ENCODE assay signal across 21 cellular contexts in the genomic region with DNA sequence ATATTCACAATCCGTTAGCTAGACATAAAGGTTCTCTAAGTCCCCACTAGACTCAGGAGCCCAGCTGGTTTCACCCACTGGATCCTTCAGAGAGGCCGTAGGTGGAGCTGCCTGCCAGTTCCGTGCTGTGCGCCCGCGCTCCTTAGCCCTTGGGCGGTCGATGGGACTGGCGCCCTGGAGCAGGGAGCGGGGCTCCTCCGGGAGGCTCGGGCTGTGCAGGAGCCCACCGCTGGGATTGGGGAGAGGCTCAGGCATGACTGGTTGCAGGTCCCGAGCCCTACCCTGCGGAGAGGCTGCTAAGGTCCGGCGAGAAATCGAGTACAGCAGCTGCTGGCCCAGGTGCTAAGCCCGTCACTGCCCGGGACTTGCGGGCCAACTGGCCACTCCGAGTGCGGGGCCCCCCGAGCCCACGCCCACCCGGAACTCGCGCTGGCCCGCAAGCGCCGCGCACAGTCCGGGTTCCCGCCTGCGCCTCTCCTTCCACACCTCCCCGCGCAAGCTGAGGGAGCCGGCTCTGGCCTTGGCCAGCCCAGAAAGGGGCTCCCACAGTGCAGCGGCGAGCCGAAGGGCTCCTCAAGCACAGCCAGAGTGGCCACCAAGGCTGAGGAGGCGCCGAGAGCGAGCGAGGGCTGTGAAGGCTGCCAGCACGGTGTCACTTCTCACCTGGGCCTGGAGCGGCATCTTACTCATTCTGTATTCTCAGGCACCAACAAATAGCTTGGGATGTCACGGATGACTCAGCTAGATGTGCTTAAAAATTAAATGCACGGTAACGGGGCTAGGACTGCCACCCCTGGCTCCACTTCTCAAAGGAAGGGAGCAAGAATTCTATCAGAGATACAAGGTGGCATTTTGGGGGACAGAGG. TPM values are rescaled to one million over a fixed set of nuclear protein-coding genes. Genes with fewer than 3 reads are reported as not detected.
DNase-seq lines count a peak whose midpoint lies in the region; ATAC-seq and TF ChIP-seq lines count a peak whose summit lies in the region.
"Had no signal": no experiment of that assay in that cellular context is flagged by ENCODE, and none has a peak within 500 bp of the region (broad histone marks: within the 10 kb centered on the region; RNA-seq: fewer than 3 reads in every experiment).

No MANE protein-coding gene starts in this region.

- H3K4me3 ChIP-seq in fibroblast of mammary gland (ENCODE audit: control insufficient read depth, low read depth, low read length) (no peak overlapping the region), vagina (no peak overlapping the region), tibial nerve (no peak overlapping the region)
- H3K4me3 ChIP-seq in effector memory CD4-positive, alpha-beta T cell (ENCODE audit: insufficient read depth, low read depth, low read length, poor library complexity, severe bottlenecking) = no peak overlapping the region
- H3K4me3 ChIP-seq: gastrocnemius medialis, ovary, sigmoid colon had no signal

- no peak for TF ChIP-seq EP300 in tibial nerve (IDR thresholded peaks at IDR 0.05)

- no peaks in the 10 kb centered on the region for H3K36me3 Mint-ChIP-seq in natural killer cell treated with Interleukin-12 subunit alpha and Interleukin-12 subunit beta and Interleukin-15 and Interleukin-18, amount 100 ng/mL, for 72 hours
- no peaks in the 10 kb centered on the region for H3K36me3 Mint-ChIP-seq in natural killer cell
- no peaks in the 10 kb centered on the region for H3K36me3 Mint-ChIP-seq in activated CD4-positive, alpha-beta memory T cell treated with anti-CD3 and anti-CD28 coated beads for 36 hours
- H3K36me3 Mint-ChIP-seq in Calu3 (ENCODE audit: insufficient read depth, unreplicated experiment) = no peaks in the 10 kb centered on the region
- H3K36me3 Mint-ChIP-seq: brain had no signal

- H3K27me3 ChIP-seq in vagina (no peaks in the 10 kb centered on the region), tibial nerve (no peaks in the 10 kb centered on the region)
- no peaks in the 10 kb centered on the region for H3K27me3 ChIP-seq in effector memory CD4-positive, alpha-beta T cell (replicated peaks; ENCODE audit: control insufficient read depth, insufficient read depth, low read length, poor library complexity, severe bottlenecking)
- H3K27me3 ChIP-seq: gastrocnemius medialis, ovary, sigmoid colon had no signal

- TF ChIP-seq CTCF in natural killer cell (IDR thresholded peaks at IDR 0.05) (no peak), fibroblast of mammary gland (conservative IDR thresholded peaks at IDR 0.05; ENCODE audit: control insufficient read depth, insufficient read depth, low read depth, low read length) (no peak), vagina (IDR thresholded peaks at IDR 0.05) (no peak), tibial nerve (IDR thresholded peaks at IDR 0.05) (no peak), Calu3 (IDR thresholded peaks at IDR 0.05; ENCODE audit: unreplicated experiment) (no peak)

- no peaks in the 10 kb centered on the region for H3K9me3 Mint-ChIP-seq in natural killer cell treated with Interleukin-12 subunit alpha and Interleukin-12 subunit beta and Interleukin-15 and Interleukin-18, amount 100 ng/mL, for 72 hours
- no peaks in the 10 kb centered on the region for H3K9me3 Mint-ChIP-seq in natural killer cell
- no peaks in the 10 kb centered on the region for H3K9me3 Mint-ChIP-seq in activated CD4-positive, alpha-beta memory T cell treated with anti-CD3 and anti-CD28 coated beads for 36 hours
- H3K9me3 Mint-ChIP-seq in Calu3 (ENCODE audit: low read depth, unreplicated experiment) = no peaks in the 10 kb centered on the region
- H3K9me3 Mint-ChIP-seq: brain; dendritic cell treated with granulocyte-macrophage colony-stimulating factor and Interleukin-4, amounts not matched to agents 40 ng/mL and 50 ng/mL, for 4 days had no signal

- peak overlapping the region; percentile 39 to 76 for H3K27ac Mint-ChIP-seq in natural killer cell treated with Interleukin-12 subunit alpha and Interleukin-12 subunit beta and Interleukin-15 and Interleukin-18, amount 100 ng/mL, for 72 hours
- H3K27ac Mint-ChIP-seq in natural killer cell (no peak overlapping the region), Calu3 (ENCODE audit: unreplicated experiment) (no peak overlapping the region)
- peak overlapping the region; percentile 86 for H3K27ac Mint-ChIP-seq in activated CD4-positive, alpha-beta memory T cell treated with anti-CD3 and anti-CD28 coated beads for 36 hours
- H3K27ac Mint-ChIP-seq: brain; dendritic cell treated with granulocyte-macrophage colony-stimulating factor and Interleukin-4, amounts not matched to agents 40 ng/mL and 50 ng/mL, for 4 days had no signal

- 97 to 98% methylated on average over 38 to 50 of the region's 50 CpGs for WGBS in tibial nerve, 2 donors

- peak overlapping the region; percentile 70 for H3K4me3 Mint-ChIP-seq in natural killer cell treated with Interleukin-12 subunit alpha and Interleukin-12 subunit beta and Interleukin-15 and Interleukin-18, amount 100 ng/mL, for 72 hours
- H3K4me3 Mint-ChIP-seq in natural killer cell (no peak overlapping the region), Calu3 (ENCODE audit: low read depth, unreplicated experiment) (no peak overlapping the region)
- no peak overlapping the region for H3K4me3 Mint-ChIP-seq in activated CD4-positive, alpha-beta memory T cell treated with anti-CD3 and anti-CD28 coated beads for 36 hours
- H3K4me3 Mint-ChIP-seq: brain; dendritic cell treated with granulocyte-macrophage colony-stimulating factor and Interleukin-4, amounts not matched to agents 40 ng/mL and 50 ng/mL, for 4 days had no signal

- H3K9me3 ChIP-seq in vagina = no peaks in the 10 kb centered on the region
- no peaks in the 10 kb centered on the region for H3K9me3 ChIP-seq in tibial nerve
- H3K9me3 ChIP-seq in effector memory CD4-positive, alpha-beta T cell (ENCODE audit: control insufficient read depth, low read length) = no peaks in the 10 kb centered on the region
- H3K9me3 ChIP-seq: gastrocnemius medialis, ovary, sigmoid colon had no signal

- no peaks in the 10 kb centered on the region for H3K27me3 Mint-ChIP-seq in natural killer cell treated with Interleukin-12 subunit alpha and Interleukin-12 subunit beta and Interleukin-15 and Interleukin-18, amount 100 ng/mL, for 72 hours
- H3K27me3 Mint-ChIP-seq in natural killer cell (ENCODE audit: low read depth in 2 of 2) (no peaks in the 10 kb centered on the region), Calu3 (ENCODE audit: unreplicated experiment) (peaks cover 19% of the 10 kb centered on the region)
- H3K27me3 Mint-ChIP-seq in activated CD4-positive, alpha-beta memory T cell treated with anti-CD3 and anti-CD28 coated beads for 36 hours = no peaks in the 10 kb centered on the region

- H3K4me1 ChIP-seq in vagina (no peaks in the 10 kb centered on the region), tibial nerve (no peaks in the 10 kb centered on the region)
- peaks cover 5% of the 10 kb centered on the region for H3K4me1 ChIP-seq in effector memory CD4-positive, alpha-beta T cell (ENCODE audit: control insufficient read depth, insufficient read depth, low read length, poor library complexity, severe bottlenecking)
- H3K4me1 ChIP-seq: gastrocnemius medialis, sigmoid colon had no signal

- no peak for DNase-seq in natural killer cell treated with Interleukin-12 subunit alpha and Interleukin-12 subunit beta and Interleukin-15 and Interleukin-18, amount 100 ng/mL, for 72 hours (ENCODE audit: low spot score)
- DNase-seq in natural killer cell (no peak), fibroblast of mammary gland (ENCODE audit: low read depth) (peak; percentile 70), vagina (ENCODE audit: extremely low spot score in 2 of 2) (peak in 1 of 2 donors; percentile 34), tibial nerve (ENCODE audit: low spot score in 2 of 2) (no peak), Calu3 (no peak)
- DNase-seq in activated CD4-positive, alpha-beta memory T cell treated with anti-CD3 and anti-CD28 coated beads for 36 hours = no peak
- no peak for DNase-seq in effector memory CD4-positive, alpha-beta T cell
- DNase-seq: activated effector memory CD4-positive, alpha-beta T cell treated with anti-CD3 and anti-CD28 coated beads, Interleukin-2, amount 50 U/mL, for 16 hours; AML-193; gastrocnemius medialis; left ventricle myocardium superior; NCI-H1048; NCI-H2081 treated with DMSO at 0.1 percent for 48 hours; NCI-H526; ovary; SIG-M5; sigmoid colon had no signal

- intact Hi-C loops in natural killer cell (cut with micrococcal nuclease) (no loop called here), vagina (cut with DNase I) (no loop called here), Calu3 (cut with micrococcal nuclease; ENCODE audit: unreplicated experiment) (no loop called here)
- intact Hi-C loops in activated CD4-positive, alpha-beta memory T cell treated with anti-CD3 and anti-CD28 coated beads for 36 hours (cut with micrococcal nuclease) = no loop called here

- POLR2A ChIA-PET in activated CD4-positive, alpha-beta memory T cell treated with anti-CD3 and anti-CD28 coated beads for 36 hours (lab: Charles Lee) = interaction anchor here (0.9 to 4.1 kb wide), 9 partner anchors 10 to 113 kb away, joined by 3 to 51 read pairs (median 5); partner anchors contain the start of gene IRF4

- peak overlapping the region; percentile 69 for H3K27ac ChIP-seq in vagina
- no peak overlapping the region for H3K27ac ChIP-seq in tibial nerve
- H3K27ac ChIP-seq in effector memory CD4-positive, alpha-beta T cell (ENCODE audit: insufficient read depth, low read length, poor library complexity, severe bottlenecking) = no peak overlapping the region
- H3K27ac ChIP-seq: epithelial cell of prostate, gastrocnemius medialis, ovary, sigmoid colon had no signal

- H3K36me3 ChIP-seq in vagina = no peaks in the 10 kb centered on the region
- no peaks in the 10 kb centered on the region for H3K36me3 ChIP-seq in tibial nerve
- H3K36me3 ChIP-seq in effector memory CD4-positive, alpha-beta T cell (ENCODE audit: control insufficient read depth, insufficient read depth, low read length) = no peaks in the 10 kb centered on the region
- H3K36me3 ChIP-seq: gastrocnemius medialis, ovary, sigmoid colon had no signal

- no TSS peak for BruUV-seq in Calu3 (replicated peaks; lab: Mats Ljungman, UMichigan)

- no peak for TF ChIP-seq POLR2A in vagina (IDR thresholded peaks at IDR 0.05)
- no peak for TF ChIP-seq POLR2A in tibial nerve (IDR thresholded peaks at IDR 0.05)

- CTCF ChIA-PET in activated CD4-positive, alpha-beta memory T cell treated with anti-CD3 and anti-CD28 coated beads for 36 hours (lab: Charles Lee) = interaction anchor here (0.6 to 1.4 kb wide), 6 partner anchors 8 to 46 kb away, joined by 3 to 6 read pairs (median 4); no protein-coding TSS in a partner anchor
- CTCF ChIA-PET in Calu3 (lab: Charles Lee) = no interaction called here

- ATAC-seq in natural killer cell treated with Interleukin-12 subunit alpha and Interleukin-12 subunit beta and Interleukin-15 and Interleukin-18, amount 100 ng/mL, for 72 hours = no peak
- no peak for ATAC-seq in natural killer cell
- ATAC-seq: gastrocnemius medialis had no signal

- peaks cover 30 to 42% of the 10 kb centered on the region in 2 donors for H3K4me1 Mint-ChIP-seq in natural killer cell treated with Interleukin-12 subunit alpha and Interleukin-12 subunit beta and Interleukin-15 and Interleukin-18, amount 100 ng/mL, for 72 hours (ENCODE audit: low read depth in 2 of 2)
- H3K4me1 Mint-ChIP-seq in natural killer cell (peaks cover 27 to 29% of the 10 kb centered on the region in 2 donors), Calu3 (ENCODE audit: low read depth, unreplicated experiment) (peaks cover 13% of the 10 kb centered on the region)
- peaks cover 50% of the 10 kb centered on the region for H3K4me1 Mint-ChIP-seq in activated CD4-positive, alpha-beta memory T cell treated with anti-CD3 and anti-CD28 coated beads for 36 hours (ENCODE audit: low read depth)

RNA-seq across cellular contexts. Expression of gene IRF4, which starts 44.1 kb away (rescaled TPM):
- total RNA-seq in natural killer cell treated with Interleukin-12 subunit alpha and Interleukin-12 subunit beta and Interleukin-15 and Interleukin-18, amount 100 ng/mL, for 72 hours = 100 to 1,000 TPM; 112 to 388 TPM
- total RNA-seq in natural killer cell (10 to 100 TPM in 1 of 3 donors, 1 to 10 TPM in 2; 3.5 to 37.5 (median 3.5) TPM), vagina (2.9 TPM), tibial nerve (1 to 10 TPM in 3 of 4 donors, under 1 TPM in 1; 0.22 to 6.9 (median 2.3) TPM), Calu3 (2022) (not detected in 2 replicates)
- 100 to 1,000 TPM; 689 to 705 TPM for total RNA-seq in activated CD4-positive, alpha-beta memory T cell treated with anti-CD3 and anti-CD28 coated beads for 36 hours

Comparison
In these comparisons a context has a peak if more than half of its experiments do, and no peak if none do; other contexts are left out.
1. H3K27ac Mint-ChIP-seq: peak in natural killer cell treated with Interleukin-12 subunit alpha and Interleukin-12 subunit beta and Interleukin-15 and Interleukin-18, amount 100 ng/mL, for 72 hours (2 of 2) and activated CD4-positive, alpha-beta memory T cell treated with anti-CD3 and anti-CD28 coated beads for 36 hours (single experiment); none in natural killer cell (0 of 2) and Calu3 (single experiment).